ENCODE assay signal across 20 cellular contexts in genomic region chr10:110881905-110882304, GRCh38. TPM values are rescaled to one million over a fixed set of nuclear protein-coding genes. Genes with fewer than 3 reads are reported as not detected.
A peak's percentile ranks its signal among the peaks of the same experiment; 100 is the strongest.
DNase-seq lines count a peak whose midpoint lies in the region; ATAC-seq and TF ChIP-seq lines count a peak whose summit lies in the region.
"Had no signal": no experiment of that assay in that cellular context is flagged by ENCODE, and none has a peak within 500 bp of the region (broad histone marks: within the 10 kb centered on the region; RNA-seq: fewer than 3 reads in every experiment).

No MANE protein-coding gene starts in this region.

- peaks cover 51% of the 10 kb centered on the region for H3K36me3 Mint-ChIP-seq in activated CD8-positive, alpha-beta memory T cell treated with anti-CD3 and anti-CD28 coated beads, Interleukin-2, amount 10 ng/mL, durations not matched to agents 7 days and 5 days
- H3K36me3 Mint-ChIP-seq in activated B cell treated with CpG ODN at 0.5 μM for 24 hours (ENCODE audit: low read depth) (peaks cover 81% of the 10 kb centered on the region), glutamatergic neuron (ENCODE audit: unreplicated experiment) (no peaks in the 10 kb centered on the region)

- 33 to 49% (median 47%) methylated on average over 4 of the region's 4 CpGs for WGBS in stomach, 5 donors
- WGBS in transverse colon (ENCODE audit: low coverage in 1 of 2), 2 donors: 52 to 53% methylated on average over 4 of the region's 4 CpGs

- H3K27me3 ChIP-seq in stomach (no peaks in the 10 kb centered on the region), transverse colon (no peaks in the 10 kb centered on the region)
- H3K27me3 ChIP-seq: tibial nerve had no signal

- no peaks in the 10 kb centered on the region for H3K9me3 ChIP-seq in stomach
- no peaks in the 10 kb centered on the region for H3K9me3 ChIP-seq in transverse colon
- H3K9me3 ChIP-seq: HAP-1, tibial nerve had no signal

- no peaks in the 10 kb centered on the region for H3K9me3 Mint-ChIP-seq in activated CD8-positive, alpha-beta memory T cell treated with anti-CD3 and anti-CD28 coated beads, Interleukin-2, amount 10 ng/mL, durations not matched to agents 7 days and 5 days (ENCODE audit: low read depth)
- H3K9me3 Mint-ChIP-seq in activated B cell treated with CpG ODN at 0.5 μM for 24 hours: no peaks in the 10 kb centered on the region
- no peaks in the 10 kb centered on the region for H3K9me3 Mint-ChIP-seq in glutamatergic neuron (ENCODE audit: unreplicated experiment)
- H3K9me3 Mint-ChIP-seq: activated naive CD8-positive, alpha-beta T cell treated with anti-CD3 and anti-CD28 coated beads, Interleukin-2, amount 10 ng/mL, durations not matched to agents 7 days and 5 days had no signal

- H3K4me1 ChIP-seq in stomach (peaks cover 18 to 99% (median 65%) of the 10 kb centered on the region in 4 donors), transverse colon (peaks cover 7 to 83% (median 40%) of the 10 kb centered on the region in 4 donors)
- H3K4me1 ChIP-seq: HAP-1 had no signal

- TF ChIP-seq POLR2A in stomach (IDR thresholded peaks at IDR 0.05) (no peak), transverse colon (IDR thresholded peaks at IDR 0.05) (no peak)

- DNase-seq in activated CD8-positive, alpha-beta memory T cell treated with anti-CD3 and anti-CD28 coated beads, Interleukin-2, amount 10 ng/mL, durations not matched to agents 7 days and 5 days: no peak
- DNase-seq in activated CD8-positive, alpha-beta memory T cell treated with anti-CD3 and anti-CD28 coated beads for 24 hours: no peak
- no peak for DNase-seq in activated B cell treated with CpG ODN at 0.5 μM for 24 hours
- DNase-seq in glutamatergic neuron: no peak
- no peak for DNase-seq in stomach
- no peak for DNase-seq in transverse colon
- DNase-seq in DMS79 (lab: John Stamatoyannopoulos, UW): no peak
- DNase-seq: activated naive CD8-positive, alpha-beta T cell treated with anti-CD3 and anti-CD28 coated beads, Interleukin-2, amount 10 ng/mL, durations not matched to agents 7 days and 5 days; DMS79 treated with DMSO at 0.1 percent for 48 hours; hippocampal formation; KBM-7; kidney; NCI-H1092; NCI-H2081 treated with DMSO at 0.1 percent for 48 hours; NCI-H524 treated with DMSO at 0.1 percent for 48 hours; SIG-M5; stimulated activated CD4-positive, alpha-beta T cell treated with anti-CD3 and anti-CD28 coated beads, Interleukin-4, amount 100 ng/mL, for 24 hours had no signal

- POLR2A ChIA-PET in activated B cell treated with CpG ODN at 0.5 μM for 24 hours (lab: Charles Lee): interaction anchor here (1.0 to 2.5 kb wide), 2 partner anchors 11 to 14 kb away, joined by 3 to 8 read pairs; no protein-coding TSS in a partner anchor

- no peak for ATAC-seq in activated CD8-positive, alpha-beta memory T cell treated with anti-CD3 and anti-CD28 coated beads, Interleukin-2, amount 10 ng/mL, durations not matched to agents 7 days and 5 days
- ATAC-seq in activated B cell treated with CpG ODN at 0.5 μM for 24 hours (ENCODE audit: low read depth) (no peak), HG03342 (IDR thresholded peaks at IDR 0.05; ENCODE audit: unreplicated experiment) (no peak)

- H3K4me3 Mint-ChIP-seq in activated CD8-positive, alpha-beta memory T cell treated with anti-CD3 and anti-CD28 coated beads, Interleukin-2, amount 10 ng/mL, durations not matched to agents 7 days and 5 days: peak overlapping the region; percentile 39
- H3K4me3 Mint-ChIP-seq in activated B cell treated with CpG ODN at 0.5 μM for 24 hours: no peak overlapping the region
- H3K4me3 Mint-ChIP-seq in glutamatergic neuron (ENCODE audit: unreplicated experiment): no peak overlapping the region

- peak overlapping the region in 3 of 5 donors; percentile 4 to 49 (median 22) for H3K27ac ChIP-seq in stomach
- H3K27ac ChIP-seq in transverse colon: peak overlapping the region in 2 of 4 donors; percentile 16 to 29
- H3K27ac ChIP-seq: tibial nerve had no signal

- TF ChIP-seq CTCF in activated B cell treated with CpG ODN at 0.5 μM for 24 hours (IDR thresholded peaks at IDR 0.05): no peak
- TF ChIP-seq CTCF in glutamatergic neuron (IDR thresholded peaks at IDR 0.05; ENCODE audit: partially characterized antibody, unreplicated experiment): no peak
- TF ChIP-seq CTCF in stomach (IDR thresholded peaks at IDR 0.05): no peak
- TF ChIP-seq CTCF in transverse colon (IDR thresholded peaks at IDR 0.05): no peak

- in situ Hi-C loops in transverse colon (cut with MboI; ENCODE audit: low pct_ligation_motif_present in 1 of 4, low pct_unique_long_range_greater_than_20kb in 1 of 4, low sequenced_read_pairs in 3 of 4): loop anchor here in 3 of 4 donors (10.0 to 25.0 kb wide), 5 partner anchors 77 to 570 kb away; partner anchors contain the start of gene SMNDC1 (in 1 of the 3)

- H3K4me3 ChIP-seq in stomach: peak overlapping the region in 1 of 4 donors; percentile 36
- no peak overlapping the region for H3K4me3 ChIP-seq in transverse colon
- H3K4me3 ChIP-seq: HAP-1, tibial nerve had no signal

- intact Hi-C loops in activated B cell treated with CpG ODN at 0.5 μM for 24 hours (cut with micrococcal nuclease): no loop called here
- intact Hi-C loops in stomach (cut with DNase I; ENCODE audit: low total_unique reads): no loop called here
- intact Hi-C loops in transverse colon (cut with DNase I; ENCODE audit: low total_unique reads): no loop called here

- H3K36me3 ChIP-seq in stomach: peaks cover 11 to 97% (median 67%) of the 10 kb centered on the region in 4 donors
- H3K36me3 ChIP-seq in transverse colon: peaks cover 0 to 67% (median 25%) of the 10 kb centered on the region in 4 donors
- H3K36me3 ChIP-seq: HAP-1 had no signal

- no peak for TF ChIP-seq EP300 in stomach (IDR thresholded peaks at IDR 0.05)
- no peak for TF ChIP-seq EP300 in transverse colon (IDR thresholded peaks at IDR 0.05; ENCODE audit: low read depth)

- peak overlapping the region; percentile 61 for H3K27ac Mint-ChIP-seq in activated CD8-positive, alpha-beta memory T cell treated with anti-CD3 and anti-CD28 coated beads, Interleukin-2, amount 10 ng/mL, durations not matched to agents 7 days and 5 days
- H3K27ac Mint-ChIP-seq in activated B cell treated with CpG ODN at 0.5 μM for 24 hours (peak overlapping the region; percentile 26), glutamatergic neuron (ENCODE audit: unreplicated experiment) (peak overlapping the region; percentile 4)
- H3K27ac Mint-ChIP-seq: activated naive CD8-positive, alpha-beta T cell treated with anti-CD3 and anti-CD28 coated beads, Interleukin-2, amount 10 ng/mL, durations not matched to agents 7 days and 5 days had no signal

- H3K27me3 Mint-ChIP-seq in activated CD8-positive, alpha-beta memory T cell treated with anti-CD3 and anti-CD28 coated beads, Interleukin-2, amount 10 ng/mL, durations not matched to agents 7 days and 5 days: no peaks in the 10 kb centered on the region
- H3K27me3 Mint-ChIP-seq in activated B cell treated with CpG ODN at 0.5 μM for 24 hours (no peaks in the 10 kb centered on the region), glutamatergic neuron (ENCODE audit: unreplicated experiment) (no peaks in the 10 kb centered on the region)
- H3K27me3 Mint-ChIP-seq: activated naive CD8-positive, alpha-beta T cell treated with anti-CD3 and anti-CD28 coated beads, Interleukin-2, amount 10 ng/mL, durations not matched to agents 7 days and 5 days had no signal

- CTCF ChIA-PET in activated CD8-positive, alpha-beta memory T cell treated with anti-CD3 and anti-CD28 coated beads, Interleukin-2, amount 10 ng/mL, durations not matched to agents 7 days and 5 days (lab: Charles Lee): interaction anchor here (0.9 to 1.6 kb wide), 3 partner anchors 9 to 11 kb away, joined by 3 to 5 read pairs (median 4); partner anchors contain the start of gene PDCD4
- CTCF ChIA-PET in activated B cell treated with CpG ODN at 0.5 μM for 24 hours (lab: Charles Lee): interaction anchor here (1.3 to 2.2 kb wide), 2 partner anchors 77 to 79 kb away, joined by 3 to 9 read pairs; no protein-coding TSS in a partner anchor

- H3K4me1 Mint-ChIP-seq in activated CD8-positive, alpha-beta memory T cell treated with anti-CD3 and anti-CD28 coated beads, Interleukin-2, amount 10 ng/mL, durations not matched to agents 7 days and 5 days: peaks cover 65% of the 10 kb centered on the region
- H3K4me1 Mint-ChIP-seq in activated B cell treated with CpG ODN at 0.5 μM for 24 hours (peaks cover 47% of the 10 kb centered on the region), glutamatergic neuron (ENCODE audit: low read depth, unreplicated experiment) (peaks cover 19% of the 10 kb centered on the region)

RNA-seq across cellular contexts. Expression of gene PDCD4, which starts 10.2 kb away (rescaled TPM):
- 100 to 1,000 TPM in 1 of 2 experiments, 10 to 100 TPM in 1; 74.0 to 115 TPM for total RNA-seq in activated CD8-positive, alpha-beta memory T cell treated with anti-CD3 and anti-CD28 coated beads, Interleukin-2, amount 10 ng/mL, durations not matched to agents 7 days and 5 days
- total RNA-seq in activated B cell treated with CpG ODN at 0.5 μM for 24 hours (143 and 145 TPM in 2 replicates), glutamatergic neuron (ENCODE audit: unreplicated experiment) (149 TPM), stomach (100 to 1,000 TPM in 3 of 5 donors, 10 to 100 TPM in 2; 39.3 to 605 (median 130) TPM), transverse colon (100 to 1,000 TPM in 3 of 4 donors, 10 to 100 TPM in 1; 98.3 to 724 (median 511) TPM)
- polyA plus RNA-seq in stomach: 100 to 1,000 TPM; 111 to 122 (median 115) TPM

RNA-seq across cellular contexts. Expression of gene BBIP1, which starts 37.1 kb away (rescaled TPM):
- 10 to 100 TPM; 23.1 to 24.8 TPM for total RNA-seq in activated CD8-positive, alpha-beta memory T cell treated with anti-CD3 and anti-CD28 coated beads, Interleukin-2, amount 10 ng/mL, durations not matched to agents 7 days and 5 days
- total RNA-seq in activated B cell treated with CpG ODN at 0.5 μM for 24 hours (28.4 and 29.0 TPM in 2 replicates), glutamatergic neuron (ENCODE audit: unreplicated experiment) (39.1 TPM), stomach (100 to 1,000 TPM in 1 of 5 donors, 10 to 100 TPM in 3, under 1 TPM in 1; 0.58 to 125 (median 32.7) TPM), transverse colon (10 to 100 TPM in 3 of 4 donors, 1 to 10 TPM in 1; 9.6 to 44.9 (median 18.1) TPM)
- polyA plus RNA-seq in stomach: 10 to 100 TPM; 21.7 to 27.0 (median 21.8) TPM

RNA-seq across cellular contexts. Expression of gene SHOC2, which starts 37.5 kb away (rescaled TPM):
- 10 to 100 TPM; 39.3 to 43.2 TPM for total RNA-seq in activated CD8-positive, alpha-beta memory T cell treated with anti-CD3 and anti-CD28 coated beads, Interleukin-2, amount 10 ng/mL, durations not matched to agents 7 days and 5 days
- total RNA-seq in activated B cell treated with CpG ODN at 0.5 μM for 24 hours (92.7 and 106 TPM in 2 replicates), glutamatergic neuron (ENCODE audit: unreplicated experiment) (98.3 TPM), stomach (100 to 1,000 TPM in 1 of 5 donors, 10 to 100 TPM in 4; 24.9 to 550 (median 68.3) TPM), transverse colon (100 to 1,000 TPM in 1 of 4 donors, 10 to 100 TPM in 3; 57.3 to 125 (median 73.4) TPM)
- 10 to 100 TPM; 13.2 to 27.2 (median 18.2) TPM for polyA plus RNA-seq in stomach

Comparison
In these comparisons a context has a peak if more than half of its experiments do, and no peak if none do; other contexts are left out.
1. H3K27ac Mint-ChIP-seq: peak in every context shown above with its lines; median percentile 61 in activated CD8-positive, alpha-beta memory T cell treated with anti-CD3 and anti-CD28 coated beads, Interleukin-2, amount 10 ng/mL, durations not matched to agents 7 days and 5 days; 26 in activated B cell treated with CpG ODN at 0.5 μM for 24 hours; 4 in glutamatergic neuron.